In genomic region chr5:164090358-164090757, GRCh38 we compare ENCODE assay signal across 17 cellular contexts.
A peak's percentile ranks its signal among the peaks of the same experiment; 100 is the strongest.
DNase-seq lines count a peak whose midpoint lies in the region; TF ChIP-seq lines count a peak whose summit lies in the region.
"Had no signal": no experiment of that assay in that cellular context is flagged by ENCODE, and none has a peak within 500 bp of the region (broad histone marks: within the 10 kb centered on the region; RNA-seq: fewer than 3 reads in every experiment).

No MANE protein-coding gene starts in this region.

- H3K9me3 ChIP-seq in mesenchymal stem cell (ENCODE audit: control insufficient read depth, low read length) (no peaks in the 10 kb centered on the region), smooth muscle cell (replicated peaks; ENCODE audit: low read depth) (no peaks in the 10 kb centered on the region)

- DNase-seq in COLO829 (ENCODE audit: low spot score) (peak; percentile 8), NCI-H748 treated with DMSO at 0.1 percent for 48 hours (lab: John Stamatoyannopoulos, UW) (peak; percentile 18), mesenchymal stem cell (peak; percentile 1), smooth muscle cell (lab: John Stamatoyannopoulos, UW; ENCODE audit: unreplicated experiment) (no peak), SK-N-DZ (ENCODE audit: low spot score) (no peak), chondrocyte (ENCODE audit: low spot score) (no peak)
- DNase-seq in stimulated activated CD4-positive, alpha-beta T cell treated with anti-CD3 and anti-CD28 coated beads, Interleukin-4, amount 100 ng/mL, for 24 hours = no peak
- DNase-seq: ACHN; C1 segment of cervical spinal cord; CD4-positive, alpha-beta T cell; COR-L47; DMS153; DMS79 treated with DMSO at 0.1 percent for 48 hours; EL; IMR-90; KBM-7 had no signal

- H3K79me2 ChIP-seq in smooth muscle cell (ENCODE audit: low read depth) = no peaks in the 10 kb centered on the region

- no peaks in the 10 kb centered on the region for H3F3A ChIP-seq in smooth muscle cell (ENCODE audit: low read depth)

- H2BK120ac ChIP-seq in mesenchymal stem cell (ENCODE audit: low read depth, low read length) = no peak overlapping the region

- H3K4me1 ChIP-seq in mesenchymal stem cell (ENCODE audit: control insufficient read depth, insufficient read depth, low read depth, low read length) = no peaks in the 10 kb centered on the region
- H3K4me1 ChIP-seq in smooth muscle cell (ENCODE audit: low read depth) = no peaks in the 10 kb centered on the region

- no peak overlapping the region for H2BK12ac ChIP-seq in mesenchymal stem cell (ENCODE audit: low read length in 2 of 2)

- H3K36me3 ChIP-seq in mesenchymal stem cell (ENCODE audit: control insufficient read depth in 1 of 2, insufficient read depth in 2 of 2, low read depth in 1 of 2, low read length in 2 of 2) (no peaks in the 10 kb centered on the region), smooth muscle cell (ENCODE audit: low read depth) (no peaks in the 10 kb centered on the region)

- no peak overlapping the region for H2BK5ac ChIP-seq in mesenchymal stem cell (ENCODE audit: low read depth, low read length, poor library complexity, severe bottlenecking)

- no peaks in the 10 kb centered on the region for H3K27me3 Mint-ChIP-seq in chondrocyte (ENCODE audit: low read depth)
- H3K27me3 Mint-ChIP-seq: B cell; CD4-positive, alpha-beta T cell had no signal

- no peak overlapping the region for H3K18ac ChIP-seq in mesenchymal stem cell (ENCODE audit: low read depth in 1 of 2, low read length in 2 of 2)

- no peak overlapping the region for H3K23ac ChIP-seq in mesenchymal stem cell (ENCODE audit: low read length in 2 of 2)

- no peak overlapping the region for H3K4me3 Mint-ChIP-seq in chondrocyte (ENCODE audit: unreplicated experiment)
- H3K4me3 Mint-ChIP-seq: B cell; CD4-positive, alpha-beta T cell had no signal

- H3K27ac ChIP-seq in mesenchymal stem cell (ENCODE audit: low read length, poor library complexity, severe bottlenecking) (no peak overlapping the region), smooth muscle cell (ENCODE audit: low read depth) (no peak overlapping the region)

- H4K20me1 ChIP-seq in smooth muscle cell (ENCODE audit: low read depth) = no peaks in the 10 kb centered on the region

- H3K4me2 ChIP-seq in mesenchymal stem cell (ENCODE audit: low read length, poor library complexity, severe bottlenecking) (no peak overlapping the region), smooth muscle cell (no peak overlapping the region)

- H3K9ac ChIP-seq in mesenchymal stem cell (ENCODE audit: low read length) (no peak overlapping the region), smooth muscle cell (ENCODE audit: low read depth) (no peak overlapping the region)

- H3K4me3 ChIP-seq in mesenchymal stem cell (ENCODE audit: insufficient read depth in 1 of 2, low read depth in 1 of 2, low read length in 2 of 2) (no peak overlapping the region), smooth muscle cell (no peak overlapping the region)

- H3K14ac ChIP-seq in mesenchymal stem cell (ENCODE audit: low read length in 2 of 2) = no peak overlapping the region

- no peak overlapping the region for H3K27ac Mint-ChIP-seq in chondrocyte (ENCODE audit: unreplicated experiment)
- H3K27ac Mint-ChIP-seq: B cell; CD4-positive, alpha-beta T cell had no signal

- H3K4me1 Mint-ChIP-seq in chondrocyte (ENCODE audit: low read depth) = no peaks in the 10 kb centered on the region
- H3K4me1 Mint-ChIP-seq: B cell had no signal

- H3K36me3 Mint-ChIP-seq in chondrocyte (ENCODE audit: low read depth) = no peaks in the 10 kb centered on the region

- H3K27me3 ChIP-seq in mesenchymal stem cell (ENCODE audit: control insufficient read depth in 1 of 2, insufficient read depth in 1 of 2, low read length in 2 of 2) = no peaks in the 10 kb centered on the region
- H3K27me3 ChIP-seq in smooth muscle cell (ENCODE audit: low read depth) = no peaks in the 10 kb centered on the region

- H2AK5ac ChIP-seq in mesenchymal stem cell (ENCODE audit: low read length, severe bottlenecking) = no peak overlapping the region

- 0% methylated on average over 1 of the region's 2 CpGs for WGBS in mesenchymal stem cell
- 10% methylated on average over 2 of the region's 2 CpGs for WGBS in smooth muscle cell (ENCODE audit: low lambda C conversion rate)

- H4K91ac ChIP-seq in mesenchymal stem cell (ENCODE audit: low read length) = no peak overlapping the region

- H3K4ac ChIP-seq in mesenchymal stem cell (ENCODE audit: low read depth in 1 of 2, low read length in 2 of 2) = no peak overlapping the region

- no peaks in the 10 kb centered on the region for H3K9me3 Mint-ChIP-seq in chondrocyte (ENCODE audit: low read depth)
- H3K9me3 Mint-ChIP-seq: CD4-positive, alpha-beta T cell had no signal

- H2AFZ ChIP-seq in mesenchymal stem cell (ENCODE audit: low read depth, low read length) = no peak overlapping the region
- peak overlapping the region; percentile 65 for H2AFZ ChIP-seq in smooth muscle cell (ENCODE audit: low read depth)

- no peak overlapping the region for H4K8ac ChIP-seq in mesenchymal stem cell (ENCODE audit: low read length)

- TF ChIP-seq CTCF in smooth muscle cell (IDR thresholded peaks at IDR 0.05; ENCODE audit: borderline replicate concordance, insufficient read depth, poor library complexity, severe bottlenecking) (no peak), chondrocyte (IDR thresholded peaks at IDR 0.05) (no peak)

- no peak overlapping the region for H2BK15ac ChIP-seq in mesenchymal stem cell (ENCODE audit: low read depth, poor library complexity, severe bottlenecking)

- no peaks in the 10 kb centered on the region for H3K79me1 ChIP-seq in mesenchymal stem cell (replicated peaks; ENCODE audit: low read length, poor library complexity, severe bottlenecking)

Comparison
In these comparisons a context has a peak if more than half of its experiments do, and no peak if none do; other contexts are left out.
1. DNase-seq: peak in COLO829 (single experiment), NCI-H748 treated with DMSO at 0.1 percent for 48 hours (single experiment) and mesenchymal stem cell (single experiment); none in smooth muscle cell (single experiment), stimulated activated CD4-positive, alpha-beta T cell treated with anti-CD3 and anti-CD28 coated beads, Interleukin-4, amount 100 ng/mL, for 24 hours (single experiment), SK-N-DZ (single experiment) and chondrocyte (single experiment).